6 cellular contexts compared by ENCODE assay signal in genomic region chr3:184320099-184320445, GRCh38. TPM values are rescaled to one million over a fixed set of nuclear protein-coding genes. Genes with fewer than 3 reads are reported as not detected.
DNase-seq lines count a peak whose midpoint lies in the region; ATAC-seq and TF ChIP-seq lines count a peak whose summit lies in the region.

No MANE protein-coding gene starts in this region.

- ATAC-seq in gastroesophageal sphincter: peak; percentile 94
- ATAC-seq in GM18520 (IDR thresholded peaks at IDR 0.05; ENCODE audit: unreplicated experiment): no peak
- no peak for ATAC-seq in HG03039 (IDR thresholded peaks at IDR 0.05; ENCODE audit: unreplicated experiment)

- H3K27ac ChIP-seq in VCaP: peak overlapping the region; percentile 50; the same call in 1 of the 2 replicates
- peak overlapping the region; percentile 80 to 99 (median 94) for H3K27ac ChIP-seq in gastroesophageal sphincter

- WGBS in gastroesophageal sphincter (ENCODE audit: low coverage in 1 of 2), 2 donors: 0% methylated on average over 2 of the region's 4 CpGs; no CpG with 5 or more reads in 1 of the 2 donors

- peak overlapping the region in 1 of 2 donors; percentile 46 for H3K4me3 ChIP-seq in gastroesophageal sphincter

- peaks cover 0 to 70% of the 10 kb centered on the region in 2 donors for H3K36me3 ChIP-seq in gastroesophageal sphincter

- no peaks in the 10 kb centered on the region for H3K27me3 ChIP-seq in gastroesophageal sphincter

- H3K9me3 ChIP-seq in gastroesophageal sphincter: no peaks in the 10 kb centered on the region

- H3K4me1 ChIP-seq in gastroesophageal sphincter: peaks cover 3 to 89% (median 48%) of the 10 kb centered on the region in 3 donors

- no peak for TF ChIP-seq POLR2A in gastroesophageal sphincter (IDR thresholded peaks at IDR 0.05)

- no peak for TF ChIP-seq EP300 in gastroesophageal sphincter (IDR thresholded peaks at IDR 0.05)

- peak; percentile 97 for DNase-seq in HT1080 (ENCODE audit: low read depth)
- peak; percentile 52 for DNase-seq in stimulated activated CD4-positive, alpha-beta T cell treated with anti-CD3 and anti-CD28 coated beads, Interleukin-4, amount 100 ng/mL, for 24 hours

- TF ChIP-seq CTCF in VCaP (conservative IDR thresholded peaks at IDR 0.05) (no peak), gastroesophageal sphincter (IDR thresholded peaks at IDR 0.05) (peak in 1 of 4 experiments; percentile 33)

RNA-seq across cellular contexts. Expression of gene EIF4G1, which starts 5.7 kb away (rescaled TPM):
- 750 and 760 TPM in 2 replicates for total RNA-seq in HT1080 (2014; rRNA removed; shearing (Covaris generic))
- polyA plus RNA-seq in HT1080 (2015; cell fraction: cytosol; rRNA removed): 398 and 411 TPM in 2 replicates
- 1,428 and 1,429 TPM in 2 replicates for polyA plus RNA-seq in HT1080 (2015; cell fraction: nucleus; rRNA removed)
- 100 to 1,000 TPM; 233 to 431 (median 300) TPM for total RNA-seq in gastroesophageal sphincter

RNA-seq across cellular contexts. Expression of gene FAM131A, which starts 17.3 kb away (rescaled TPM):
- total RNA-seq in HT1080 (2014; rRNA removed; shearing (Covaris generic)): 61.8 and 71.7 TPM in 2 replicates
- 66.2 and 70.4 TPM in 2 replicates for polyA plus RNA-seq in HT1080 (2015; cell fraction: cytosol; rRNA removed)
- polyA plus RNA-seq in HT1080 (2015; cell fraction: nucleus; rRNA removed): 70.6 and 75.6 TPM in 2 replicates
- total RNA-seq in gastroesophageal sphincter: 10 to 100 TPM; 53.9 to 71.4 (median 65.3) TPM

RNA-seq across cellular contexts. Expression of gene PSMD2, which starts 21.0 kb away (rescaled TPM):
- total RNA-seq in HT1080 (2014; rRNA removed; shearing (Covaris generic)): 1,567 and 1,674 TPM in 2 replicates
- polyA plus RNA-seq in HT1080 (2015; cell fraction: cytosol; rRNA removed): 866 and 1,014 TPM in 2 replicates
- 1,098 and 1,261 TPM in 2 replicates for polyA plus RNA-seq in HT1080 (2015; cell fraction: nucleus; rRNA removed)
- total RNA-seq in gastroesophageal sphincter: 100 to 1,000 TPM; 225 to 365 (median 273) TPM

RNA-seq across cellular contexts. Expression of gene CLCN2, which starts 41.3 kb away (rescaled TPM):
- 13.9 and 21.1 TPM in 2 replicates for total RNA-seq in HT1080 (2014; rRNA removed; shearing (Covaris generic))
- 6.2 and 7.1 TPM in 2 replicates for polyA plus RNA-seq in HT1080 (2015; cell fraction: cytosol; rRNA removed)
- 27.3 and 34.5 TPM in 2 replicates for polyA plus RNA-seq in HT1080 (2015; cell fraction: nucleus; rRNA removed)
- total RNA-seq in gastroesophageal sphincter: 1 to 10 TPM; 2.0 to 6.8 (median 2.3) TPM

RNA-seq across cellular contexts. Expression of gene POLR2H, which starts 41.4 kb away (rescaled TPM):
- 327 and 330 TPM in 2 replicates for total RNA-seq in HT1080 (2014; rRNA removed; shearing (Covaris generic))
- 326 and 401 TPM in 2 replicates for polyA plus RNA-seq in HT1080 (2015; cell fraction: cytosol; rRNA removed)
- polyA plus RNA-seq in HT1080 (2015; cell fraction: nucleus; rRNA removed): 386 and 402 TPM in 2 replicates
- 10 to 100 TPM; 32.8 to 54.1 (median 40.9) TPM for total RNA-seq in gastroesophageal sphincter
